ENCODE assay signal across 1 cellular context in the genomic region with DNA sequence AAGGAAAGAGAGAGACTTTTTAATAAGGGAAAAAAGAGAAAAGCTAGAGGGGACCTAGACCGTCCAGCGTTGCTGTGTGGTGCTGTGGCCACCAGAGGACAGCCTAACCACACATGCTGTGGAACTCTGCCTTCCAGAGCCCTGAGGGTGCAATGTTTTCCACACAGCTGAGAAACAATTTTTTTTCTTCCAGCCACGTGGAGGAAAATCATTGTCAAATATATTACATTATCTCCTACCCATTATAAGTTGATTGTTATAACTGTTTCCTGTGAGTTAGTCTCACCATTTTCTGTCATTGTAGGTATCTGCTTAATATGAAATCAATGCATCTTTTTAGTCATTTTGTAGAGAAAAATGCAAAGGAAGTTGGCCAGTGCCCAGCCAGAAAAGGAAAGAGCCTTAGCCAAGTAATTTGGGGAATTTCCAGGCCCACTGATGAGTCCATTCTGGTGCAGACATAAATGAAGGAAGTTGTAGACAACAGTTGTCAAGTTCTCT.
TF ChIP-seq lines count a peak whose summit lies in the region.

No MANE protein-coding gene starts in this region.

TF ChIP-seq in HepG2, 621 proteins besides CTCF, POLR2A, EP300 and RAD21 (continued from another document and continues in another):
- TF ChIP-seq ZNF251 (CRISPR knock-in tag; IDR thresholded peaks at IDR 0.05) (no peak), HOXA5 (CRISPR knock-in tag; IDR thresholded peaks at IDR 0.05) (no peak), HHEX (CRISPR knock-in tag; IDR thresholded peaks at IDR 0.05) (no peak), PPARG (CRISPR knock-in tag; conservative IDR thresholded peaks at IDR 0.05) (no peak), JARID2 (CRISPR knock-in tag; IDR thresholded peaks at IDR 0.05; ENCODE audit: insufficient replicate concordance) (peak; percentile 56), RORA (CRISPR knock-in tag; IDR thresholded peaks at IDR 0.05) (no peak), HMGA1 (CRISPR knock-in tag; conservative IDR thresholded peaks at IDR 0.05) (no peak), ZNF329 (CRISPR knock-in tag; IDR thresholded peaks at IDR 0.05; ENCODE audit: low read depth) (no peak), ZNF670 (CRISPR knock-in tag; IDR thresholded peaks at IDR 0.05; ENCODE audit: borderline replicate concordance) (no peak), ERF (CRISPR knock-in tag; IDR thresholded peaks at IDR 0.05) (no peak), PHF21A (CRISPR knock-in tag; IDR thresholded peaks at IDR 0.05) (no peak), ZNF720 (CRISPR knock-in tag; IDR thresholded peaks at IDR 0.05) (no peak), ZNF713 (CRISPR knock-in tag; IDR thresholded peaks at IDR 0.05) (no peak), FOXA3 (CRISPR knock-in tag; IDR thresholded peaks at IDR 0.05) (peak; percentile 13; the same call in 1 of the 2 replicates), MXD4 (CRISPR knock-in tag; IDR thresholded peaks at IDR 0.05) (no peak), ZC3H13 (CRISPR knock-in tag; IDR thresholded peaks at IDR 0.05) (no peak), FOXM1 (CRISPR knock-in tag; IDR thresholded peaks at IDR 0.05) (no peak), ZNF572 (CRISPR knock-in tag; IDR thresholded peaks at IDR 0.05) (no peak), ZNF34 (CRISPR knock-in tag; IDR thresholded peaks at IDR 0.05; ENCODE audit: borderline replicate concordance) (no peak), RFX3 (CRISPR knock-in tag; IDR thresholded peaks at IDR 0.05) (no peak), HNF4A (CRISPR knock-in tag; IDR thresholded peaks at IDR 0.05) (no peak), NFYC (CRISPR knock-in tag; IDR thresholded peaks at IDR 0.05) (no peak), NR2F6 (IDR thresholded peaks at IDR 0.05) (no peak), NR2F6 (CRISPR knock-in tag; IDR thresholded peaks at IDR 0.05) (no peak), NFE2L2 (IDR thresholded peaks at IDR 0.05; ENCODE audit: low read length) (no peak), YEATS4 (CRISPR knock-in tag; IDR thresholded peaks at IDR 0.05; ENCODE audit: borderline replicate concordance) (no peak), YY1 (IDR thresholded peaks at IDR 0.05; ENCODE audit: insufficient read depth, insufficient replicate concordance, low read depth, low read length) (peak; percentile 50), ZFP41 (CRISPR knock-in tag; IDR thresholded peaks at IDR 0.05; ENCODE audit: borderline replicate concordance) (no peak), SRSF1 (optimal IDR thresholded peaks at IDR 0.05; ENCODE audit: low read depth, low read length) (no peak), HOXA3 (CRISPR knock-in tag; IDR thresholded peaks at IDR 0.05) (no peak), NR2F2 (IDR thresholded peaks at IDR 0.05; ENCODE audit: borderline replicate concordance, low read depth) (no peak), ZSCAN31 (CRISPR knock-in tag; IDR thresholded peaks at IDR 0.05; ENCODE audit: low read depth) (no peak), YEATS2 (CRISPR knock-in tag; IDR thresholded peaks at IDR 0.05; ENCODE audit: borderline replicate concordance) (no peak), MEF2D (CRISPR knock-in tag; IDR thresholded peaks at IDR 0.05) (0 out of 2 replicates have a peak, but pooled peaks have one; percentile 45), SCMH1 (CRISPR knock-in tag; IDR thresholded peaks at IDR 0.05; ENCODE audit: borderline replicate concordance) (no peak), FOSL2 (CRISPR knock-in tag; IDR thresholded peaks at IDR 0.05) (peak; percentile 12; the same call in 1 of the 2 replicates), ZNF224 (CRISPR knock-in tag; IDR thresholded peaks at IDR 0.05) (no peak), ZNF292 (CRISPR knock-in tag; IDR thresholded peaks at IDR 0.05; ENCODE audit: borderline replicate concordance, low read depth) (no peak), SIN3B (IDR thresholded peaks at IDR 0.05; ENCODE audit: low read length) (no peak)
- TF ChIP-seq, protein P1, sequence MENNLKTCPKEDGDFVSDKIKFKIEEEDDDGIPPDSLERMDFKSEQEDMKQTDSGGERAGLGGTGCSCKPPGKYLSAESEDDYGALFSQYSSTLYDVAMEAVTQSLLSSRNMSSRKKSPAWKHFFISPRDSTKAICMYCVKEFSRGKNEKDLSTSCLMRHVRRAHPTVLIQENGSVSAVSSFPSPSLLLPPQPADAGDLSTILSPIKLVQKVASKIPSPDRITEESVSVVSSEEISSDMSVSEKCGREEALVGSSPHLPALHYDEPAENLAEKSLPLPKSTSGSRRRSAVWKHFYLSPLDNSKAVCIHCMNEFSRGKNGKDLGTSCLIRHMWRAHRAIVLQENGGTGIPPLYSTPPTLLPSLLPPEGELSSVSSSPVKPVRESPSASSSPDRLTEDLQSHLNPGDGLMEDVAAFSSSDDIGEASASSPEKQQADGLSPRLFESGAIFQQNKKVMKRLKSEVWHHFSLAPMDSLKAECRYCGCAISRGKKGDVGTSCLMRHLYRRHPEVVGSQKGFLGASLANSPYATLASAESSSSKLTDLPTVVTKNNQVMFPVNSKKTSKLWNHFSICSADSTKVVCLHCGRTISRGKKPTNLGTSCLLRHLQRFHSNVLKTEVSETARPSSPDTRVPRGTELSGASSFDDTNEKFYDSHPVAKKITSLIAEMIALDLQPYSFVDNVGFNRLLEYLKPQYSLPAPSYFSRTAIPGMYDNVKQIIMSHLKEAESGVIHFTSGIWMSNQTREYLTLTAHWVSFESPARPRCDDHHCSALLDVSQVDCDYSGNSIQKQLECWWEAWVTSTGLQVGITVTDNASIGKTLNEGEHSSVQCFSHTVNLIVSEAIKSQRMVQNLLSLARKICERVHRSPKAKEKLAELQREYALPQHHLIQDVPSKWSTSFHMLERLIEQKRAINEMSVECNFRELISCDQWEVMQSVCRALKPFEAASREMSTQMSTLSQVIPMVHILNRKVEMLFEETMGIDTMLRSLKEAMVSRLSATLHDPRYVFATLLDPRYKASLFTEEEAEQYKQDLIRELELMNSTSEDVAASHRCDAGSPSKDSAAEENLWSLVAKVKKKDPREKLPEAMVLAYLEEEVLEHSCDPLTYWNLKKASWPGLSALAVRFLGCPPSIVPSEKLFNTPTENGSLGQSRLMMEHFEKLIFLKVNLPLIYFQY (CRISPR knock-in tag; IDR thresholded peaks at IDR 0.05; ENCODE audit: borderline replicate concordance): no peak
- TF ChIP-seq, protein P2, sequence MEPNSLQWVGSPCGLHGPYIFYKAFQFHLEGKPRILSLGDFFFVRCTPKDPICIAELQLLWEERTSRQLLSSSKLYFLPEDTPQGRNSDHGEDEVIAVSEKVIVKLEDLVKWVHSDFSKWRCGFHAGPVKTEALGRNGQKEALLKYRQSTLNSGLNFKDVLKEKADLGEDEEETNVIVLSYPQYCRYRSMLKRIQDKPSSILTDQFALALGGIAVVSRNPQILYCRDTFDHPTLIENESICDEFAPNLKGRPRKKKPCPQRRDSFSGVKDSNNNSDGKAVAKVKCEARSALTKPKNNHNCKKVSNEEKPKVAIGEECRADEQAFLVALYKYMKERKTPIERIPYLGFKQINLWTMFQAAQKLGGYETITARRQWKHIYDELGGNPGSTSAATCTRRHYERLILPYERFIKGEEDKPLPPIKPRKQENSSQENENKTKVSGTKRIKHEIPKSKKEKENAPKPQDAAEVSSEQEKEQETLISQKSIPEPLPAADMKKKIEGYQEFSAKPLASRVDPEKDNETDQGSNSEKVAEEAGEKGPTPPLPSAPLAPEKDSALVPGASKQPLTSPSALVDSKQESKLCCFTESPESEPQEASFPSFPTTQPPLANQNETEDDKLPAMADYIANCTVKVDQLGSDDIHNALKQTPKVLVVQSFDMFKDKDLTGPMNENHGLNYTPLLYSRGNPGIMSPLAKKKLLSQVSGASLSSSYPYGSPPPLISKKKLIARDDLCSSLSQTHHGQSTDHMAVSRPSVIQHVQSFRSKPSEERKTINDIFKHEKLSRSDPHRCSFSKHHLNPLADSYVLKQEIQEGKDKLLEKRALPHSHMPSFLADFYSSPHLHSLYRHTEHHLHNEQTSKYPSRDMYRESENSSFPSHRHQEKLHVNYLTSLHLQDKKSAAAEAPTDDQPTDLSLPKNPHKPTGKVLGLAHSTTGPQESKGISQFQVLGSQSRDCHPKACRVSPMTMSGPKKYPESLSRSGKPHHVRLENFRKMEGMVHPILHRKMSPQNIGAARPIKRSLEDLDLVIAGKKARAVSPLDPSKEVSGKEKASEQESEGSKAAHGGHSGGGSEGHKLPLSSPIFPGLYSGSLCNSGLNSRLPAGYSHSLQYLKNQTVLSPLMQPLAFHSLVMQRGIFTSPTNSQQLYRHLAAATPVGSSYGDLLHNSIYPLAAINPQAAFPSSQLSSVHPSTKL (CRISPR knock-in tag; IDR thresholded peaks at IDR 0.05): peak; percentile 31; the same call in 1 of the 2 replicates
- TF ChIP-seq, protein P3, sequence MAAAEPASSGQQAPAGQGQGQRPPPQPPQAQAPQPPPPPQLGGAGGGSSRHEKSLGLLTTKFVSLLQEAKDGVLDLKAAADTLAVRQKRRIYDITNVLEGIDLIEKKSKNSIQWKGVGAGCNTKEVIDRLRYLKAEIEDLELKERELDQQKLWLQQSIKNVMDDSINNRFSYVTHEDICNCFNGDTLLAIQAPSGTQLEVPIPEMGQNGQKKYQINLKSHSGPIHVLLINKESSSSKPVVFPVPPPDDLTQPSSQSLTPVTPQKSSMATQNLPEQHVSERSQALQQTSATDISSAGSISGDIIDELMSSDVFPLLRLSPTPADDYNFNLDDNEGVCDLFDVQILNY (CRISPR knock-in tag; conservative IDR thresholded peaks at IDR 0.05): no peak
- TF ChIP-seq, protein P4, sequence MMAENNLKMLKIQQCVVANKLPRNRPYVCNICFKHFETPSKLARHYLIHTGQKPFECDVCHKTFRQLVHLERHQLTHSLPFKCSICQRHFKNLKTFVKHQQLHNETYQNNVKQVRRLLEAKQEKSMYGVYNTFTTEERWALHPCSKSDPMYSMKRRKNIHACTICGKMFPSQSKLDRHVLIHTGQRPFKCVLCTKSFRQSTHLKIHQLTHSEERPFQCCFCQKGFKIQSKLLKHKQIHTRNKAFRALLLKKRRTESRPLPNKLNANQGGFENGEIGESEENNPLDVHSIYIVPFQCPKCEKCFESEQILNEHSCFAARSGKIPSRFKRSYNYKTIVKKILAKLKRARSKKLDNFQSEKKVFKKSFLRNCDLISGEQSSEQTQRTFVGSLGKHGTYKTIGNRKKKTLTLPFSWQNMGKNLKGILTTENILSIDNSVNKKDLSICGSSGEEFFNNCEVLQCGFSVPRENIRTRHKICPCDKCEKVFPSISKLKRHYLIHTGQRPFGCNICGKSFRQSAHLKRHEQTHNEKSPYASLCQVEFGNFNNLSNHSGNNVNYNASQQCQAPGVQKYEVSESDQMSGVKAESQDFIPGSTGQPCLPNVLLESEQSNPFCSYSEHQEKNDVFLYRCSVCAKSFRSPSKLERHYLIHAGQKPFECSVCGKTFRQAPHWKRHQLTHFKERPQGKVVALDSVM (CRISPR knock-in tag; IDR thresholded peaks at IDR 0.05): no peak
- TF ChIP-seq, protein P5, sequence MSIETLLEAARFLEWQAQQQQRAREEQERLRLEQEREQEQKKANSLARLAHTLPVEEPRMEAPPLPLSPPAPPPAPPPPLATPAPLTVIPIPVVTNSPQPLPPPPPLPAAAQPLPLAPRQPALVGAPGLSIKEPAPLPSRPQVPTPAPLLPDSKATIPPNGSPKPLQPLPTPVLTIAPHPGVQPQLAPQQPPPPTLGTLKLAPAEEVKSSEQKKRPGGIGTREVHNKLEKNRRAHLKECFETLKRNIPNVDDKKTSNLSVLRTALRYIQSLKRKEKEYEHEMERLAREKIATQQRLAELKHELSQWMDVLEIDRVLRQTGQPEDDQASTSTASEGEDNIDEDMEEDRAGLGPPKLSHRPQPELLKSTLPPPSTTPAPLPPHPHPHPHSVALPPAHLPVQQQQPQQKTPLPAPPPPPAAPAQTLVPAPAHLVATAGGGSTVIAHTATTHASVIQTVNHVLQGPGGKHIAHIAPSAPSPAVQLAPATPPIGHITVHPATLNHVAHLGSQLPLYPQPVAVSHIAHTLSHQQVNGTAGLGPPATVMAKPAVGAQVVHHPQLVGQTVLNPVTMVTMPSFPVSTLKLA (IDR thresholded peaks at IDR 0.05): peak; percentile 37
- TF ChIP-seq, protein P6, sequence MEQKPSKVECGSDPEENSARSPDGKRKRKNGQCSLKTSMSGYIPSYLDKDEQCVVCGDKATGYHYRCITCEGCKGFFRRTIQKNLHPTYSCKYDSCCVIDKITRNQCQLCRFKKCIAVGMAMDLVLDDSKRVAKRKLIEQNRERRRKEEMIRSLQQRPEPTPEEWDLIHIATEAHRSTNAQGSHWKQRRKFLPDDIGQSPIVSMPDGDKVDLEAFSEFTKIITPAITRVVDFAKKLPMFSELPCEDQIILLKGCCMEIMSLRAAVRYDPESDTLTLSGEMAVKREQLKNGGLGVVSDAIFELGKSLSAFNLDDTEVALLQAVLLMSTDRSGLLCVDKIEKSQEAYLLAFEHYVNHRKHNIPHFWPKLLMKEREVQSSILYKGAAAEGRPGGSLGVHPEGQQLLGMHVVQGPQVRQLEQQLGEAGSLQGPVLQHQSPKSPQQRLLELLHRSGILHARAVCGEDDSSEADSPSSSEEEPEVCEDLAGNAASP (CRISPR knock-in tag; IDR thresholded peaks at IDR 0.05; ENCODE audit: borderline replicate concordance): no peak
- TF ChIP-seq, protein P7, sequence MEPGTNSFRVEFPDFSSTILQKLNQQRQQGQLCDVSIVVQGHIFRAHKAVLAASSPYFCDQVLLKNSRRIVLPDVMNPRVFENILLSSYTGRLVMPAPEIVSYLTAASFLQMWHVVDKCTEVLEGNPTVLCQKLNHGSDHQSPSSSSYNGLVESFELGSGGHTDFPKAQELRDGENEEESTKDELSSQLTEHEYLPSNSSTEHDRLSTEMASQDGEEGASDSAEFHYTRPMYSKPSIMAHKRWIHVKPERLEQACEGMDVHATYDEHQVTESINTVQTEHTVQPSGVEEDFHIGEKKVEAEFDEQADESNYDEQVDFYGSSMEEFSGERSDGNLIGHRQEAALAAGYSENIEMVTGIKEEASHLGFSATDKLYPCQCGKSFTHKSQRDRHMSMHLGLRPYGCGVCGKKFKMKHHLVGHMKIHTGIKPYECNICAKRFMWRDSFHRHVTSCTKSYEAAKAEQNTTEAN (CRISPR knock-in tag; conservative IDR thresholded peaks at IDR 0.05): no peak
- TF ChIP-seq, protein P8, sequence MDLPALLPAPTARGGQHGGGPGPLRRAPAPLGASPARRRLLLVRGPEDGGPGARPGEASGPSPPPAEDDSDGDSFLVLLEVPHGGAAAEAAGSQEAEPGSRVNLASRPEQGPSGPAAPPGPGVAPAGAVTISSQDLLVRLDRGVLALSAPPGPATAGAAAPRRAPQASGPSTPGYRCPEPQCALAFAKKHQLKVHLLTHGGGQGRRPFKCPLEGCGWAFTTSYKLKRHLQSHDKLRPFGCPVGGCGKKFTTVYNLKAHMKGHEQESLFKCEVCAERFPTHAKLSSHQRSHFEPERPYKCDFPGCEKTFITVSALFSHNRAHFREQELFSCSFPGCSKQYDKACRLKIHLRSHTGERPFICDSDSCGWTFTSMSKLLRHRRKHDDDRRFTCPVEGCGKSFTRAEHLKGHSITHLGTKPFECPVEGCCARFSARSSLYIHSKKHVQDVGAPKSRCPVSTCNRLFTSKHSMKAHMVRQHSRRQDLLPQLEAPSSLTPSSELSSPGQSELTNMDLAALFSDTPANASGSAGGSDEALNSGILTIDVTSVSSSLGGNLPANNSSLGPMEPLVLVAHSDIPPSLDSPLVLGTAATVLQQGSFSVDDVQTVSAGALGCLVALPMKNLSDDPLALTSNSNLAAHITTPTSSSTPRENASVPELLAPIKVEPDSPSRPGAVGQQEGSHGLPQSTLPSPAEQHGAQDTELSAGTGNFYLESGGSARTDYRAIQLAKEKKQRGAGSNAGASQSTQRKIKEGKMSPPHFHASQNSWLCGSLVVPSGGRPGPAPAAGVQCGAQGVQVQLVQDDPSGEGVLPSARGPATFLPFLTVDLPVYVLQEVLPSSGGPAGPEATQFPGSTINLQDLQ (CRISPR knock-in tag; IDR thresholded peaks at IDR 0.05): no peak
